ENCODE assay signal across 1 cellular context in the genomic region with DNA sequence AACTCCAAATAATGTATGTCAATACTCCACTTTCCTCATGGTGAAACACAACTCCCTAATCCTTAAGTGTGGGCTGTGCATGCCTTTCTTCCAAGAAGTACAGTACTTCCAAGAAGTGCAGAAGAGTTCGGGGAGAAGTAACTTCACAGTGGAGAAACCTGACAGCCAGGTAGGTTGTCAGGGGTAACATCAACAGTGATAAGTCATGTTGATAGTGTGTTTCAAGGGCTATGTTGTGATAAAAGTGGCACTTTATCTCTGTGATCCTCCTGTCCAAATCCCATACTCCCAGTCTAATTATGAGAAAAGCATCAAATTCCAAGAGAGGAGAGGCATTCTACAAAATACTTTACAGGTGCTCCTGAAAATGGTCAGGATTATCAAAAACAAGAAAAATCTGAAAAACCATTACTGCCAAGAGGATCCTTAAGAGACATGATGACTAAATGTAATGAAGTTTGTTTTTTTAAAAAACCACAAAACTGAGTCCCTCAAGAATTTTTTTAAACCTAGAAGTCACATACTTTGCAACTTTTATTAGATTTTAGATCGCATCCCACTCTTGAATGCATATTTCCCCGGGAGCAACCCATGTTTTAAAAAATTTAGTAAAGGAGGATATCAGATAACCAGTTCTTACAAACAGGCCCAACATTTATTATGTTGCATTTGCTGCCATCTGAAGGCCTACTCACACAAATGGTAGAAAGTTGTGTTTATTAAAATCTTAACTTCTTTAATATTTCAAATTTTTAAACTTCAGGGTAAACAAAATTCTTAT.
TF ChIP-seq lines count a peak whose summit lies in the region.

No MANE protein-coding gene starts in this region.

TF ChIP-seq in GM12891, 5 proteins besides CTCF, POLR2A, EP300 and RAD21 (continued from another document):
- TF ChIP-seq PAX5 (IDR thresholded peaks at IDR 0.05; ENCODE audit: insufficient read depth, low read length, severe bottlenecking) (no peak), POLR2AphosphoS5 (IDR thresholded peaks at IDR 0.05; ENCODE audit: low read depth, low read length) (no peak), SPI1 (IDR thresholded peaks at IDR 0.05; ENCODE audit: low read depth, low read length) (no peak)
